Comparison of ENCODE assay signal across 15 cellular contexts in genomic region chr1:27548136-27548853, GRCh38. TPM values are rescaled to one million over a fixed set of nuclear protein-coding genes. Genes with fewer than 3 reads are reported as not detected.
A peak's percentile ranks its signal among the peaks of the same experiment; 100 is the strongest.
DNase-seq lines count a peak whose midpoint lies in the region; ATAC-seq, FAIRE-seq and TF ChIP-seq lines count a peak whose summit lies in the region.
"Had no signal": no experiment of that assay in that cellular context is flagged by ENCODE, and none has a peak within 500 bp of the region (broad histone marks: within the 10 kb centered on the region; RNA-seq: fewer than 3 reads in every experiment).

No MANE protein-coding gene starts in this region.

- H3K27me3 ChIP-seq in gastroesophageal sphincter, result no peaks in the 10 kb centered on the region
- no peaks in the 10 kb centered on the region for H3K27me3 ChIP-seq in gastrocnemius medialis
- H3K27me3 ChIP-seq in SJCRH30, result no peaks in the 10 kb centered on the region

- TF ChIP-seq CTCF in gastroesophageal sphincter (IDR thresholded peaks at IDR 0.05), result no peak
- TF ChIP-seq CTCF in gastrocnemius medialis (IDR thresholded peaks at IDR 0.05 in 4 of 5, conservative IDR thresholded peaks at IDR 0.05 in 1 of 5), result no peak

- no peak for FAIRE-seq in RCC 7860 (lab: Jason Lieb, UNC)

- peaks cover 0 to 69% of the 10 kb centered on the region in 2 donors for H3K36me3 ChIP-seq in gastroesophageal sphincter
- peaks cover 0 to 51% of the 10 kb centered on the region in 2 donors for H3K36me3 ChIP-seq in gastrocnemius medialis
- H3K36me3 ChIP-seq in SJCRH30, result peaks cover 85% of the 10 kb centered on the region

- H3K27ac ChIP-seq in angular gyrus (ENCODE audit: low read depth, low read length), result peak overlapping the region; percentile 64
- peak overlapping the region in 3 of 4 donors; percentile 89 to 93 (median 90) for H3K27ac ChIP-seq in gastroesophageal sphincter
- peak overlapping the region; percentile 84 to 100 (median 94) for H3K27ac ChIP-seq in gastrocnemius medialis
- H3K27ac ChIP-seq in SJCRH30, result no peak overlapping the region
- H3K27ac ChIP-seq: GM23248 had no signal

- H3K9me3 ChIP-seq in gastroesophageal sphincter, result no peaks in the 10 kb centered on the region
- H3K9me3 ChIP-seq in gastrocnemius medialis, result no peaks in the 10 kb centered on the region
- no peaks in the 10 kb centered on the region for H3K9me3 ChIP-seq in SJCRH30 (replicated peaks)

- in situ Hi-C loops in gastrocnemius medialis (cut with MboI; ENCODE audit: low sequenced_read_pairs in 4 of 4), result no loop called here

- TF ChIP-seq POLR2A in gastroesophageal sphincter (IDR thresholded peaks at IDR 0.05) (no peak), gastrocnemius medialis (IDR thresholded peaks at IDR 0.05) (no peak)

- DNase-seq in RCC 7860 (ENCODE audit: low spot score) (peak; percentile 80), gastrocnemius medialis (no peak), kidney glomerular epithelial cell (lab: John Stamatoyannopoulos, UW) (no peak), ureter (ENCODE audit: low spot score) (no peak), SJCRH30 (no peak), AG20443 (ENCODE audit: low spot score) (no peak)
- DNase-seq: CD8-positive, alpha-beta memory T cell; GF-D8; GM23248; IMR-90; NCI-H1417 treated with DMSO at 0.1 percent for 48 hours; NCI-H2029; NCI-H510A treated with DMSO at 0.1 percent for 48 hours had no signal

- H3K4me1 ChIP-seq in gastroesophageal sphincter (peaks cover 6 to 53% (median 38%) of the 10 kb centered on the region in 3 donors), gastrocnemius medialis (peaks cover 33 to 38% of the 10 kb centered on the region in 2 donors), SJCRH30 (peaks cover 28% of the 10 kb centered on the region)

- no peak for TF ChIP-seq EP300 in gastroesophageal sphincter (IDR thresholded peaks at IDR 0.05)

- ATAC-seq in gastroesophageal sphincter (no peak), gastrocnemius medialis (no peak)

- intact Hi-C loops in gastrocnemius medialis (cut with DNase I; ENCODE audit: low total_unique reads), result no loop called here

- H3K4me3 ChIP-seq in gastroesophageal sphincter (no peak overlapping the region), gastrocnemius medialis (no peak overlapping the region), SJCRH30 (no peak overlapping the region)
- H3K4me3 ChIP-seq: GM23248 had no signal

- WGBS in gastroesophageal sphincter (ENCODE audit: low coverage in 1 of 2), 2 donors, result 80 to 100% methylated on average over 1 to 3 of the region's 39 CpGs

RNA-seq across cellular contexts. Expression of gene AHDC1, which starts 55.6 kb away (rescaled TPM):
- 10 to 100 TPM; 18.2 to 50.3 (median 27.7) TPM for total RNA-seq in gastroesophageal sphincter
- 10 to 100 TPM; 22.2 to 57.9 (median 35.2) TPM for total RNA-seq in gastrocnemius medialis
- total RNA-seq in ureter, result 27.3 TPM
- 29.7 and 30.6 TPM in 2 replicates for total RNA-seq in SJCRH30 (2014; rRNA removed; shearing (Covaris generic))

RNA-seq across cellular contexts. Expression of gene WASF2, which starts 58.3 kb away (rescaled TPM):
- 100 to 1,000 TPM in 1 of 4 donors, 10 to 100 TPM in 3; 74.7 to 107 (median 79.8) TPM for total RNA-seq in gastroesophageal sphincter
- total RNA-seq in gastrocnemius medialis, result 10 to 100 TPM; 10.6 to 16.7 (median 13.3) TPM
- 141 TPM for total RNA-seq in ureter
- 38.2 and 43.6 TPM in 2 replicates for total RNA-seq in SJCRH30 (2014; rRNA removed; shearing (Covaris generic))
